8 cellular contexts compared by ENCODE assay signal in the genomic region with DNA sequence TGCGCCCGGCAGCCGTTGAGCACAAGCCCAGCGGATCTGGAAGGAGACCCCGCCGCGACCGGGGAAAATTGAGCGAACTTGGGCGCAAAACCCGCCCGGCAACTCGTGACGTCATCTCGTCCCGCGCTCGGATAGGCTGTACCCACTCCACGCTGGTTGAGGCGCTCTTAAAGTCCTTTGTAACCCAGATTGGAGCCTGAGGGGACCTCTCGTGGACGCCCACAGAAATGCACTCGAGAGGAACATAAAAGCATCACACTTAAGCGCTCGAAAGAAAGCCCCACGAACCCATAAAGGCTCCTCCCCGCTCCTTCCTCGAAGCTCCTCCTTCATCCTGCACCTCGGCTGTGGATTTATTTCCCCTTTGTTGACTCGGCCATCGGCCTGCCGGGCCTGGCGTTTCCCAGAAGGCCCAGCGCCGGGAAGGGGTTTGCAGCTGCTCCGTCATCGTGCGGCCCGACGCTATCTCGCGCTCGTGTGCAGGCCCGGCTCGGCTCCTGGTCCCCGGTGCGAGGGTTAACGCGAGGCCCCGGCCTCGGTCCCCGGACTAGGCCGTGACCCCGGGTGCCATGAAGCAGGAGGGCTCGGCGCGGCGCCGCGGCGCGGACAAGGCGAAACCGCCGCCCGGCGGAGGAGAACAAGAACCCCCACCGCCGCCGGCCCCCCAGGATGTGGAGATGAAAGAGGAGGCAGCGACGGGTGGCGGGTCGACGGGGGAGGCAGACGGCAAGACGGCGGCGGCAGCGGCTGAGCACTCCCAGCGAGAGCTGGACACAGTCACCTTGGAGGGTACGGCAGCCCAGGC. TPM values are rescaled to one million over a fixed set of nuclear protein-coding genes. Genes with fewer than 3 reads are reported as not detected.
DNase-seq lines count a peak whose midpoint lies in the region; ATAC-seq, FAIRE-seq and TF ChIP-seq lines count a peak whose summit lies in the region.

A gene (plus strand): TSS at position 406 of the 805 bp plus-strand sequence. CDS start 164 bp downstream, at position 570.

- H3K4me3 ChIP-seq in RWPE2 (ENCODE audit: severe bottlenecking) (peak within 1 kb of the TSS; percentile 96), fibroblast of lung (replicated peaks in 1 of 4; ENCODE audit: control extremely low read depth in 1 of 4, insufficient read depth in 1 of 4, low read depth in 3 of 4, low read length in 4 of 4) (peak within 1 kb of the TSS; percentile 85 to 94 (median 86))

- peaks cover 6% of the 10 kb centered on the region for H3K27me3 Mint-ChIP-seq in activated T-helper 2 cell treated with anti-CD3 and anti-CD28 coated beads, Interferon-gamma antibody, Interleukin-2, Interleukin-4, amounts not matched to agents 10 μg/mL and 5 μg/mL and 100 μg/mL, durations not matched to agents 14 hours and 24 hours and 36 hours (ENCODE audit: low read depth)
- no peaks in the 10 kb centered on the region for H3K27me3 Mint-ChIP-seq in naive thymus-derived CD8-positive, alpha-beta T cell

- H2AFZ ChIP-seq in fibroblast of lung (ENCODE audit: low read length): peak within 1 kb of the TSS; percentile 89

- TF ChIP-seq POLR2A in H54 (IDR thresholded peaks at IDR 0.05; ENCODE audit: low read depth, low read length): peak; percentile 89

- peak; percentile 86 for ATAC-seq in RWPE2 (ENCODE audit: low read depth)
- ATAC-seq in naive thymus-derived CD8-positive, alpha-beta T cell: peak; percentile 90 to 94

- peak; percentile 91 for DNase-seq in H54 (ENCODE audit: insufficient read length, low spot score)
- DNase-seq in LoVo (ENCODE audit: low spot score): peak; percentile 98
- DNase-seq in RWPE2 (ENCODE audit: low spot score): peak; percentile 96
- peak; percentile 99 for DNase-seq in activated T-helper 2 cell treated with anti-CD3 and anti-CD28 coated beads, Interferon-gamma antibody, Interleukin-2, Interleukin-4, amounts not matched to agents 10 μg/mL and 5 μg/mL and 100 μg/mL, durations not matched to agents 14 hours and 24 hours and 36 hours (ENCODE audit: low spot score)
- DNase-seq in fibroblast of lung (ENCODE audit: low read depth in 2 of 2): peak; percentile 99 to 100
- DNase-seq in naive thymus-derived CD8-positive, alpha-beta T cell: peak; percentile 90 to 99 (median 98)
- peak; percentile 95 to 99 (median 99) for DNase-seq in stimulated activated naive CD4-positive, alpha-beta T cell (lab: John Stamatoyannopoulos, UW)

- H3K4me2 ChIP-seq in fibroblast of lung (ENCODE audit: extremely low read depth, insufficient read depth, low read length): peak within 1 kb of the TSS; percentile 92

- FAIRE-seq in H54 (lab: Jason Lieb, UNC): peak; percentile 75

- H3K36me3 Mint-ChIP-seq in activated T-helper 2 cell treated with anti-CD3 and anti-CD28 coated beads, Interferon-gamma antibody, Interleukin-2, Interleukin-4, amounts not matched to agents 10 μg/mL and 5 μg/mL and 100 μg/mL, durations not matched to agents 14 hours and 24 hours and 36 hours (ENCODE audit: low read depth): peaks cover 27% of the 10 kb centered on the region
- peaks cover 0 to 24% (median 0%) of the 10 kb centered on the region in 3 donors for H3K36me3 Mint-ChIP-seq in naive thymus-derived CD8-positive, alpha-beta T cell

- H3K79me2 ChIP-seq in fibroblast of lung (ENCODE audit: control insufficient read depth, insufficient read depth, low read length): peaks cover 31% of the 10 kb centered on the region

- intact Hi-C loops in activated T-helper 2 cell treated with anti-CD3 and anti-CD28 coated beads, Interferon-gamma antibody, Interleukin-2, Interleukin-4, amounts not matched to agents 10 μg/mL and 5 μg/mL and 100 μg/mL, durations not matched to agents 14 hours and 24 hours and 36 hours (cut with micrococcal nuclease): loop anchor here (1.0 to 5.0 kb wide), 5 partner anchors 21 to 358 kb away; a partner anchor contains a TSS

- peaks cover 27% of the 10 kb centered on the region for H3K4me1 Mint-ChIP-seq in activated T-helper 2 cell treated with anti-CD3 and anti-CD28 coated beads, Interferon-gamma antibody, Interleukin-2, Interleukin-4, amounts not matched to agents 10 μg/mL and 5 μg/mL and 100 μg/mL, durations not matched to agents 14 hours and 24 hours and 36 hours (ENCODE audit: low read depth)
- H3K4me1 Mint-ChIP-seq in naive thymus-derived CD8-positive, alpha-beta T cell: peaks cover 21 to 48% (median 39%) of the 10 kb centered on the region in 4 donors

- peak within 1 kb of the TSS; percentile 74 for H3K27ac Mint-ChIP-seq in activated T-helper 2 cell treated with anti-CD3 and anti-CD28 coated beads, Interferon-gamma antibody, Interleukin-2, Interleukin-4, amounts not matched to agents 10 μg/mL and 5 μg/mL and 100 μg/mL, durations not matched to agents 14 hours and 24 hours and 36 hours
- H3K27ac Mint-ChIP-seq in naive thymus-derived CD8-positive, alpha-beta T cell: peak within 1 kb of the TSS; percentile 90 to 98 (median 96)

- H3K9me3 ChIP-seq in ES-I3 (ENCODE audit: control insufficient read depth, insufficient read depth, low read length): no peaks in the 10 kb centered on the region
- no peaks in the 10 kb centered on the region for H3K9me3 ChIP-seq in RWPE2 (ENCODE audit: severe bottlenecking)
- no peaks in the 10 kb centered on the region for H3K9me3 ChIP-seq in fibroblast of lung (ENCODE audit: control insufficient read depth, insufficient read depth, low read depth, low read length)

- peaks cover 9% of the 10 kb centered on the region for H3K4me1 ChIP-seq in ES-I3 (ENCODE audit: insufficient read depth, low read length)
- peaks cover 19% of the 10 kb centered on the region for H3K4me1 ChIP-seq in RWPE2 (ENCODE audit: insufficient read depth, poor library complexity, severe bottlenecking)
- peaks cover 10% of the 10 kb centered on the region for H3K4me1 ChIP-seq in fibroblast of lung (ENCODE audit: control insufficient read depth, extremely low read depth, insufficient read depth, low read length)

- peak within 1 kb of the TSS; percentile 93 for H3K4me3 Mint-ChIP-seq in activated T-helper 2 cell treated with anti-CD3 and anti-CD28 coated beads, Interferon-gamma antibody, Interleukin-2, Interleukin-4, amounts not matched to agents 10 μg/mL and 5 μg/mL and 100 μg/mL, durations not matched to agents 14 hours and 24 hours and 36 hours (ENCODE audit: low read depth)
- H3K4me3 Mint-ChIP-seq in naive thymus-derived CD8-positive, alpha-beta T cell: peak within 1 kb of the TSS; percentile 91 to 96 (median 94)

- H3K27me3 ChIP-seq in RWPE2 (ENCODE audit: insufficient read depth, poor library complexity, severe bottlenecking) (no peaks in the 10 kb centered on the region), fibroblast of lung (ENCODE audit: control insufficient read depth, insufficient read depth, low read length) (no peaks in the 10 kb centered on the region)

- peak; percentile 92 for TF ChIP-seq CTCF in RWPE2 (IDR thresholded peaks at IDR 0.05; ENCODE audit: poor library complexity, severe bottlenecking)
- peak; percentile 74 to 77 for TF ChIP-seq CTCF in fibroblast of lung (conservative IDR thresholded peaks at IDR 0.05 in 1 of 2, IDR thresholded peaks at IDR 0.05 in 1 of 2; ENCODE audit: low read depth in 1 of 2, low read length in 2 of 2)

- H4K20me1 ChIP-seq in fibroblast of lung (ENCODE audit: control insufficient read depth, extremely low read depth, insufficient read depth, low read length): no peaks in the 10 kb centered on the region

- H3K27ac ChIP-seq in RWPE2 (ENCODE audit: poor library complexity, severe bottlenecking): peak within 1 kb of the TSS; percentile 89
- H3K27ac ChIP-seq in fibroblast of lung (ENCODE audit: insufficient read depth, low read length): peak within 1 kb of the TSS; percentile 93

- H3K9me3 Mint-ChIP-seq in activated T-helper 2 cell treated with anti-CD3 and anti-CD28 coated beads, Interferon-gamma antibody, Interleukin-2, Interleukin-4, amounts not matched to agents 10 μg/mL and 5 μg/mL and 100 μg/mL, durations not matched to agents 14 hours and 24 hours and 36 hours: no peaks in the 10 kb centered on the region
- H3K9me3 Mint-ChIP-seq in naive thymus-derived CD8-positive, alpha-beta T cell: no peaks in the 10 kb centered on the region

- POLR2A ChIA-PET in naive thymus-derived CD8-positive, alpha-beta T cell (lab: Charles Lee): interaction anchor here (0.7 to 3.4 kb wide), 27 partner anchors 9 to 529 kb away, joined by 3 to 45 read pairs (median 5); a partner anchor contains a TSS

- H3K36me3 ChIP-seq in ES-I3 (ENCODE audit: insufficient read depth, low read length): peaks cover 14% of the 10 kb centered on the region
- H3K36me3 ChIP-seq in RWPE2 (ENCODE audit: low read depth): peaks cover 37% of the 10 kb centered on the region
- H3K36me3 ChIP-seq in fibroblast of lung (ENCODE audit: control insufficient read depth, insufficient read depth, low read length): peaks cover 13% of the 10 kb centered on the region

- H3K9ac ChIP-seq in ES-I3 (ENCODE audit: low read depth, low read length): peak within 1 kb of the TSS; percentile 66
- peak within 1 kb of the TSS; percentile 97 for H3K9ac ChIP-seq in fibroblast of lung (ENCODE audit: insufficient read depth, low read length)

RNA-seq across cellular contexts. Expression of the gene that starts here (rescaled TPM):
- 193 and 196 TPM in 2 replicates for total RNA-seq in activated T-helper 2 cell treated with anti-CD3 and anti-CD28 coated beads, Interferon-gamma antibody, Interleukin-2, Interleukin-4, amounts not matched to agents 10 μg/mL and 5 μg/mL and 100 μg/mL, durations not matched to agents 14 hours and 24 hours and 36 hours
- 55.2 and 55.5 TPM in 2 replicates for total RNA-seq in fibroblast of lung
- polyA plus RNA-seq in fibroblast of lung: 66.9 and 107 TPM in 2 replicates
- 83.3 and 134 TPM in 2 replicates for polyA plus RNA-seq in fibroblast of lung (2012)
- 181 and 235 TPM in 2 replicates for polyA minus RNA-seq in fibroblast of lung (ENCODE audit: low replicate concordance)
- total RNA-seq in naive thymus-derived CD8-positive, alpha-beta T cell: 10 to 100 TPM; 77.1 to 87.9 TPM
- polyA plus RNA-seq in naive thymus-derived CD8-positive, alpha-beta T cell: 10 to 100 TPM; 45.4 to 55.9 (median 51.5) TPM

Comparison
In these comparisons a context has a peak if more than half of its experiments do, and no peak if none do; other contexts are left out.
1. Peak in every context shown above with its lines: DNase-seq, ATAC-seq, H3K4me3 ChIP-seq and H3K27ac ChIP-seq.